In the genomic region with DNA sequence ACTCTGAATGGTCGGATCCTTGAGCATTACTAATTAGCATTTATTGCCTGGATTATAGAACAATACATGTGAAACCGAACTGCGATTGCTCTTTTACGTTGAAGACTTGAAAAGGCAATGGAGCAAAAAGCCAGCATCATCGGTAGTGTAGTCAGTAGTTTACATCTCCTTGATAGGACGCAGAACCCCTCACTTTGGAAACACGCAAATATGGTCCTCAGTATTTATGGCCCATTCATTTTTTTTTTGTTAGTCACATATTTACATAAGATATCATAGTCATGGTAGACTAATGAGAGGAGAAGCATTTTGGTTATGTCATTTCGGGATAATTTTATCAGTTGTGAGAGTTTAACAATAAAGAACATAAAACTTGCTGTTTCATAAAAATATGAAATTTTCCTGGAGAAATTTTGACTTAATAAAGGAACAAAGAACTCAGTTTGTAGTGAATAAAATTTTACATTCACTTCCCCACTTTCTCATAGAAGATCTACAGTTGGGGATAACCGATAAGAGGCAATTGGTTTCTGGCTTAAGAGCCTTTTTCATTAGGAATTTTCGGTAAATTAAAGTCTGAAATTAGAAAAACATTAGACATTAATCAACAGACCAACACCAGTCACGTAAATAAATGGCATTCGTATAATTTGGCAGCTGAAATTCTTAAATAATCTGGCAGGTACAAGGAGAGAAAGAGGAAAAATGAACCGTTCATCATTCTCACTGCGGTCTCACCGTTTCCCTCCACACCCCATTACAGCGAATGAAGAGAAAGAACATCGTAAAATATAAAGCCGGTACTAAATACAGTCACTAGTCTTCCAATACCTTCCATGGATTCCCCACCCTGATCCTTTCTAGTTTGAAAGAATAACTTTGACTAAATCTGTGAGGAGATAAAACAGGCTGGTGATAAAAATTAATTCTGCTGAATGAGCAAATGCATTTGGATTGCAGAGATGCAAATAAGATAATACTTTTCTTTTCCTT, we compare ENCODE assay signal across 12 cellular contexts. TPM values are rescaled to one million over a fixed set of nuclear protein-coding genes. Genes with fewer than 3 reads are reported as not detected.
DNase-seq lines count a peak whose midpoint lies in the region; ATAC-seq, FAIRE-seq and TF ChIP-seq lines count a peak whose summit lies in the region.
"Had no signal": no experiment of that assay in that cellular context is flagged by ENCODE, and none has a peak within 500 bp of the region (broad histone marks: within the 10 kb centered on the region; RNA-seq: fewer than 3 reads in every experiment).

No MANE protein-coding gene starts in this region.

- no peak for TF ChIP-seq CTCF in ascending aorta (IDR thresholded peaks at IDR 0.05)
- no peak for TF ChIP-seq CTCF in hepatocyte (IDR thresholded peaks at IDR 0.05; ENCODE audit: poor library complexity)

- intact Hi-C loops in ascending aorta (cut with DNase I): no loop called here

- H3K27me3 ChIP-seq in ascending aorta: no peaks in the 10 kb centered on the region
- H3K27me3 ChIP-seq in hepatocyte: peaks cover 13% of the 10 kb centered on the region

- H3K9me3 ChIP-seq in ascending aorta: no peaks in the 10 kb centered on the region
- no peaks in the 10 kb centered on the region for H3K9me3 ChIP-seq in hepatocyte (ENCODE audit: low read depth)

- peak; percentile 59 for FAIRE-seq in HTR-8/SVneo (lab: Jason Lieb, UNC)

- H3K4me3 ChIP-seq in ascending aorta (peak overlapping the region; percentile 71 to 77), hepatocyte (peak overlapping the region; percentile 70)

- WGBS in hepatocyte (ENCODE audit: low lambda C conversion rate, missing lambda C conversion rate): 65% methylated on average over 18 of the region's 18 CpGs

- no peak for DNase-seq in HTR-8/SVneo (ENCODE audit: insufficient read length, low spot score)
- no peak for DNase-seq in ascending aorta (ENCODE audit: low spot score in 2 of 2)
- DNase-seq in hepatocyte (ENCODE audit: low spot score): no peak
- no peak for DNase-seq in substantia nigra (lab: John Stamatoyannopoulos, UW)
- no peak for DNase-seq in ACHN
- no peak for DNase-seq in stimulated activated CD4-positive, alpha-beta T cell treated with anti-CD3 and anti-CD28 coated beads, Interleukin-4, amount 100 ng/mL, for 24 hours
- no peak for DNase-seq in cerebellum (ENCODE audit: low spot score)
- DNase-seq: activated CD4-positive, CD25-positive, alpha-beta regulatory T cell; Calu3; OCI-M1; stimulated activated CD4-positive, alpha-beta T cell treated with anti-CD3 and anti-CD28 coated beads, Interleukin-15, amount 100 ng/mL, for 24 hours had no signal

- in situ Hi-C loops in ACHN (cut with HindIII; ENCODE audit: low pct_ligation_motif_present, low pct_unique_long_range_greater_than_20kb, low sequenced_read_pairs): no loop called here

- H3K9me2 ChIP-seq in hepatocyte (replicated peaks; ENCODE audit: insufficient read depth): no peaks in the 10 kb centered on the region

- peak overlapping the region; percentile 70 for H3K4me2 ChIP-seq in hepatocyte

- H3K79me2 ChIP-seq in hepatocyte: peaks cover 96% of the 10 kb centered on the region

- no peak for ATAC-seq in HG02571 (IDR thresholded peaks at IDR 0.05; ENCODE audit: unreplicated experiment)

- H3K27ac ChIP-seq in ascending aorta (peak overlapping the region; percentile 91), hepatocyte (peak overlapping the region; percentile 92), substantia nigra (ENCODE audit: low read depth, low read length, poor library complexity, severe bottlenecking) (peak overlapping the region; percentile 70)

- H3K36me3 ChIP-seq in ascending aorta (peaks cover 2 to 3% of the 10 kb centered on the region in 2 donors), hepatocyte (replicated peaks; ENCODE audit: insufficient read depth, low read depth) (peaks cover 1% of the 10 kb centered on the region)

- H2AFZ ChIP-seq in hepatocyte: no peak overlapping the region

- peaks cover 4% of the 10 kb centered on the region for H4K20me1 ChIP-seq in hepatocyte (ENCODE audit: insufficient read depth, poor library complexity, severe bottlenecking)

- peaks cover 2 to 10% of the 10 kb centered on the region in 2 donors for H3K4me1 ChIP-seq in ascending aorta
- H3K4me1 ChIP-seq in hepatocyte (ENCODE audit: insufficient read depth): no peaks in the 10 kb centered on the region

RNA-seq across cellular contexts. Expression of a gene that starts 19.8 kb away (rescaled TPM):
- not detected for total RNA-seq in ascending aorta
- total RNA-seq in hepatocyte: 1.7 and 2.3 TPM in 2 replicates
- polyA plus RNA-seq in hepatocyte: 0.41 and 0.99 TPM in 2 replicates
- total RNA-seq in cerebellum: 7.5 TPM
- total RNA-seq: Calu3 had no signal
